33 cellular contexts compared by ENCODE assay signal in genomic region chr10:21801609-21802008, GRCh38.
"Had no signal": no experiment of that assay in that cellular context is flagged by ENCODE, and none has a peak within 500 bp of the region (broad histone marks: within the 10 kb centered on the region; RNA-seq: fewer than 3 reads in every experiment).

No MANE protein-coding gene starts in this region.

- FAIRE-seq: astrocyte, bronchial epithelial cell, colon had no signal

- H3K27me3 ChIP-seq: adrenal gland, ascending aorta, body of pancreas, brain microvascular endothelial cell, breast epithelium, cardiac muscle cell, colonic mucosa had no signal

- H3K36me3 ChIP-seq: adrenal gland, brain microvascular endothelial cell, breast epithelium, cardiac muscle cell, colonic mucosa had no signal

- H3K4me1 ChIP-seq: adrenal gland, ascending aorta, body of pancreas, breast epithelium, colonic mucosa had no signal

- ATAC-seq: activated naive CD4-positive, alpha-beta T cell treated with anti-CD3 and anti-CD28 coated beads, Interleukin-2, amount 50 U/mL, for 72 hours; activated naive CD8-positive, alpha-beta T cell treated with anti-CD3 and anti-CD28 coated beads, Interleukin-2, amount 50 U/mL, for 24 hours; activated T-cell treated with anti-CD3 and anti-CD28 coated beads, Interleukin-2, amount 50 U/mL, for 72 hours; activated T-helper 17 cell treated with anti-CD3 and anti-CD28 coated beads, Interleukin-2, amount 50 U/mL, for 72 hours; body of pancreas had no signal

- H3K9me3 ChIP-seq: adrenal gland, ascending aorta, breast epithelium, colonic mucosa had no signal

- DNase-seq: activated effector memory CD4-positive, alpha-beta T cell treated with anti-CD3 and anti-CD28 coated beads, Interleukin-2, amount 50 U/mL, for 16 hours; activated effector memory CD4-positive, alpha-beta T cell treated with Interleukin-2 at 50 U/mL for 16 hours; activated gamma-delta T cell; activated gamma-delta T cell treated with Interleukin-2 at 50 U/mL for 16 hours; activated naive CD4-positive, alpha-beta T cell; activated naive CD4-positive, alpha-beta T cell treated with anti-CD3 and anti-CD28 coated beads for 36 hours; activated naive CD4-positive, alpha-beta T cell treated with anti-CD3 and anti-CD28 coated beads, Interleukin-2, amount 10 ng/mL, durations not matched to agents 7 days and 5 days; activated naive CD4-positive, alpha-beta T cell treated with anti-CD3 and anti-CD28 coated beads, Interleukin-2, amount 50 U/mL, for 16 hours; activated naive CD4-positive, alpha-beta T cell treated with Interleukin-2 at 50 U/mL for 16 hours; activated naive CD8-positive, alpha-beta T cell treated with anti-CD3 and anti-CD28 coated beads for 36 hours; activated naive CD8-positive, alpha-beta T cell treated with anti-CD3 and anti-CD28 coated beads, Interleukin-2, amount 10 ng/mL, durations not matched to agents 7 days and 5 days; activated naive CD8-positive, alpha-beta T cell treated with anti-CD3 and anti-CD28 coated beads, Interleukin-2, amount 50 U/mL, for 24 hours; activated T-cell treated with anti-CD3 and anti-CD28 coated beads, Interleukin-2, amount 50 U/mL, for 48 hours; activated T-cell treated with anti-CD3 and anti-CD28 coated beads, Interleukin-2, amount 50 U/mL, for 72 hours; adrenal gland; amniotic stem cell; amygdala; anterior cingulate cortex; aorta; body of pancreas; brain microvascular endothelial cell; caudate nucleus; central memory CD4-positive, alpha-beta T cell; cerebellar nuclear complex; colonic mucosa had no signal

- H3K4me3 ChIP-seq: adrenal gland, ascending aorta, body of pancreas, breast epithelium, cardiac muscle cell, colonic mucosa had no signal

- H3K27ac ChIP-seq: adrenal gland, ascending aorta, body of pancreas, brain microvascular endothelial cell, breast epithelium, colonic mucosa had no signal
